In genomic region chr15:30760633-30761032, GRCh38 we compare ENCODE assay signal across 6 cellular contexts.
A peak's percentile ranks its signal among the peaks of the same experiment; 100 is the strongest.
DNase-seq lines count a peak whose midpoint lies in the region; ATAC-seq and TF ChIP-seq lines count a peak whose summit lies in the region.
"Not testable (repeated sequence)": the region's sequence is repeated elsewhere in the genome, so short reads cannot be mapped to it uniquely, and the experiment has no call there.

No MANE protein-coding gene starts in this region.

- not testable (repeated sequence) for H3K79me2 ChIP-seq in Karpas-422 (ENCODE audit: low read length)

- not testable (repeated sequence) for H3K36me3 ChIP-seq in Karpas-422 (ENCODE audit: insufficient read depth, low read length); Panc1 (ENCODE audit: control insufficient read depth, insufficient read depth, low read length); testis (ENCODE audit: low read depth, missing control alignments)

- POLR2A ChIA-PET in Panc1 (lab: Charles Lee), result not testable (repeated sequence)

- CTCF ChIA-PET in Panc1 (lab: Charles Lee), result not testable (repeated sequence)

- H3K4me3 ChIP-seq in Karpas-422 (ENCODE audit: low read length); Panc1 (ENCODE audit: low read depth in 2 of 2, low read length in 2 of 2); testis: not testable (repeated sequence)

- not testable (repeated sequence) for H3K27me3 Mint-ChIP-seq in natural killer cell treated with Interleukin-12 subunit alpha and Interleukin-12 subunit beta and Interleukin-15 and Interleukin-18, amount 100 ng/mL, for 72 hours; nephron progenitor cell (ENCODE audit: low read depth, poor library complexity)

- H3K4me2 ChIP-seq in Karpas-422 (ENCODE audit: low read depth, low read length, poor library complexity, severe bottlenecking), result not testable (repeated sequence)

- H3K27ac ChIP-seq in Karpas-422 (ENCODE audit: low read length); Panc1 (ENCODE audit: low read length); foreskin keratinocyte; testis: not testable (repeated sequence)

- not testable (repeated sequence) for H3K27ac Mint-ChIP-seq in natural killer cell treated with Interleukin-12 subunit alpha and Interleukin-12 subunit beta and Interleukin-15 and Interleukin-18, amount 100 ng/mL, for 72 hours
- H3K27ac Mint-ChIP-seq in nephron progenitor cell, result peak overlapping the region; percentile 57

- H3K36me3 Mint-ChIP-seq in natural killer cell treated with Interleukin-12 subunit alpha and Interleukin-12 subunit beta and Interleukin-15 and Interleukin-18, amount 100 ng/mL, for 72 hours, result not testable (repeated sequence)
- H3K36me3 Mint-ChIP-seq in nephron progenitor cell (ENCODE audit: low read depth), result peaks cover 27% of the 10 kb centered on the region

- not testable (repeated sequence) for H3K9me2 ChIP-seq in Karpas-422 (replicated peaks; ENCODE audit: insufficient read depth, low read length)

- not testable (repeated sequence) for H3K9me3 ChIP-seq in Karpas-422 (ENCODE audit: low read length); Panc1 (ENCODE audit: control insufficient read depth, insufficient read depth, low read depth, low read length); testis

- not testable (repeated sequence) for H2AFZ ChIP-seq in Karpas-422 (ENCODE audit: low read length)

- DNase-seq in Karpas-422 (peak; percentile 16), testis (peak; percentile 17)
- DNase-seq in Panc1 (ENCODE audit: low read depth, low spot score); foreskin keratinocyte; natural killer cell treated with Interleukin-12 subunit alpha and Interleukin-12 subunit beta and Interleukin-15 and Interleukin-18, amount 100 ng/mL, for 72 hours (ENCODE audit: low spot score); nephron progenitor cell: not testable (repeated sequence)

- in situ Hi-C loops in Panc1 (cut with HindIII; ENCODE audit: low pct_unique_long_range_greater_than_20kb, low sequenced_read_pairs), result not testable (repeated sequence)

- H3K9ac ChIP-seq in Karpas-422 (ENCODE audit: low read length), result not testable (repeated sequence)

- H3K27me3 ChIP-seq in Karpas-422 (ENCODE audit: low read length); Panc1 (ENCODE audit: control insufficient read depth, insufficient read depth, low read length); foreskin keratinocyte; testis: not testable (repeated sequence)

- H3K4me3 Mint-ChIP-seq in natural killer cell treated with Interleukin-12 subunit alpha and Interleukin-12 subunit beta and Interleukin-15 and Interleukin-18, amount 100 ng/mL, for 72 hours; nephron progenitor cell: not testable (repeated sequence)

- H3K9me3 Mint-ChIP-seq in natural killer cell treated with Interleukin-12 subunit alpha and Interleukin-12 subunit beta and Interleukin-15 and Interleukin-18, amount 100 ng/mL, for 72 hours; nephron progenitor cell: not testable (repeated sequence)

- not testable (repeated sequence) for TF ChIP-seq POLR2A in testis (IDR thresholded peaks at IDR 0.05)

- H3K4me1 Mint-ChIP-seq in natural killer cell treated with Interleukin-12 subunit alpha and Interleukin-12 subunit beta and Interleukin-15 and Interleukin-18, amount 100 ng/mL, for 72 hours (ENCODE audit: low read depth in 2 of 2); nephron progenitor cell: not testable (repeated sequence)

- intact Hi-C loops in Panc1 (cut with micrococcal nuclease; ENCODE audit: unreplicated experiment); testis (cut with DNase I; ENCODE audit: low total_unique reads): not testable (repeated sequence)

- H3K4me1 ChIP-seq in Karpas-422 (ENCODE audit: low read length); Panc1 (ENCODE audit: control insufficient read depth, insufficient read depth, low read length); foreskin keratinocyte; testis: not testable (repeated sequence)

- not testable (repeated sequence) for BruUV-seq in Panc1 (replicated peaks; lab: Mats Ljungman, UMichigan)

- 78 to 89% methylated on average over 5 of the region's 5 CpGs for WGBS in testis, 2 donors

- not testable (repeated sequence) for TF ChIP-seq CTCF in Panc1 (IDR thresholded peaks at IDR 0.05); foreskin keratinocyte (conservative IDR thresholded peaks at IDR 0.05); nephron progenitor cell (IDR thresholded peaks at IDR 0.05); testis (IDR thresholded peaks at IDR 0.05)

- H4K20me1 ChIP-seq in Karpas-422 (ENCODE audit: insufficient read depth, low read depth, low read length), result not testable (repeated sequence)

- ATAC-seq in Panc1 (peak; percentile 42; the same call in 1 of the 2 replicates), foreskin keratinocyte (peak; percentile 14)
- ATAC-seq in natural killer cell treated with Interleukin-12 subunit alpha and Interleukin-12 subunit beta and Interleukin-15 and Interleukin-18, amount 100 ng/mL, for 72 hours, result peak; percentile 13 to 36
